Comparison of ENCODE assay signal across 13 cellular contexts in the genomic region with DNA sequence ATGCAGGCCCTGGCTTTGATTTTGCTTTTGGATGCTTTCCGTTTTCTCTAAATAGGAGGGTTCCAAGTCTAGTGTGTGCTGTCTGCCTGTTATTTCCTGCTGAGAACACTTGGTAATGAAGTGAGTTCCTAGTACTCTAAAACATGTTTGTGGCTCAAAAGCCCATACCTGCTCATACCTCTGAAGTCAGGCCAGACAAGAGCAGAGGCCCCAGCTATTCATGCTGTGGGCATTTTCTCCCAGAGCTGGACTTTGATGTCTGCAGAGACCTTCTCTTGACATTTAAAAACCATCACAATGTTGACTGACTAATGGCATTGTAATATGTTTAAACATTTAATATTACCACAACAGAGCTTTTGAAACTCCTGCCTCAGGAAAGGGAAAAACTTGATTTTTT.
DNase-seq lines count a peak whose midpoint lies in the region; ATAC-seq, FAIRE-seq and TF ChIP-seq lines count a peak whose summit lies in the region.
"Had no signal": no experiment of that assay in that cellular context is flagged by ENCODE, and none has a peak within 500 bp of the region (broad histone marks: within the 10 kb centered on the region; RNA-seq: fewer than 3 reads in every experiment).

No MANE protein-coding gene starts in this region.

- H3K4me3 Mint-ChIP-seq in immature natural killer cell = no peak overlapping the region
- H3K4me3 Mint-ChIP-seq: central memory CD8-positive, alpha-beta T cell had no signal

- in situ Hi-C loops in HepG2 (cut with HindIII; ENCODE audit: extremely low pct_ligation_motif_present, low pct_unique_long_range_greater_than_20kb) = no loop called here

- no peak for TF ChIP-seq RAD21 in HepG2 (CRISPR knock-in tag; IDR thresholded peaks at IDR 0.05)

- 0% methylated on average over 1 of the region's 1 CpG for WGBS in HepG2 (ENCODE audit: low lambda C conversion rate)
- 20% methylated on average over 1 of the region's 1 CpG for WGBS in right lobe of liver (ENCODE audit: insufficient coverage, low coverage, low lambda C conversion rate, missing lambda C conversion rate)
- 0 to 15% methylated on average over 1 of the region's 1 CpG for WGBS in gastroesophageal sphincter (ENCODE audit: low coverage in 1 of 2), 2 donors
- WGBS in neuronal stem cell (ENCODE audit: extremely low coverage in 2 of 2, insufficient read length in 2 of 2, insufficient replicate concordance in 1 of 2), 2 donors = no CpG with 5 or more reads among the region's 1 CpG

- no peak overlapping the region for H2AFZ ChIP-seq in HepG2 (ENCODE audit: low read length)
- H2AFZ ChIP-seq in neuronal stem cell (ENCODE audit: low read length) = peak overlapping the region; percentile 65
- H2AFZ ChIP-seq: parathyroid adenoma had no signal

- no peaks in the 10 kb centered on the region for H4K20me1 ChIP-seq in HepG2 (ENCODE audit: insufficient read depth, low read length)

- no peak overlapping the region for H3K27ac Mint-ChIP-seq in immature natural killer cell

- TF ChIP-seq EP300 in HepG2 (IDR thresholded peaks at IDR 0.05; ENCODE audit: low read depth in 2 of 2, low read length in 2 of 2) (no peak), HepG2 (CRISPR knock-in tag; IDR thresholded peaks at IDR 0.05; ENCODE audit: borderline replicate concordance) (no peak), gastroesophageal sphincter (IDR thresholded peaks at IDR 0.05) (no peak)

- H2AK5ac ChIP-seq in neuronal stem cell (ENCODE audit: low read depth, low read length) = no peak overlapping the region

- POLR2A ChIA-PET in HepG2 (lab: Yijun Ruan, JAX) = no interaction called here

- H4K8ac ChIP-seq in neuronal stem cell (ENCODE audit: low read depth, low read length) = no peak overlapping the region

- H3K79me2 ChIP-seq in HepG2 (ENCODE audit: insufficient read depth, low read length) = no peaks in the 10 kb centered on the region
- H3K79me2 ChIP-seq: parathyroid adenoma had no signal

- H3K4ac ChIP-seq in neuronal stem cell (ENCODE audit: low read length) = no peak overlapping the region

- no peak overlapping the region for H3K18ac ChIP-seq in neuronal stem cell (ENCODE audit: low read length)

- H2BK120ac ChIP-seq in neuronal stem cell (ENCODE audit: low read depth, low read length) = no peak overlapping the region

- H3K27me3 Mint-ChIP-seq in immature natural killer cell (ENCODE audit: low read depth in 3 of 3) = peaks cover 3 to 12% (median 4%) of the 10 kb centered on the region in 3 donors

- no peak for TF ChIP-seq CTCF in HepG2 (CRISPR knock-in tag; IDR thresholded peaks at IDR 0.05)
- TF ChIP-seq CTCF in right lobe of liver (IDR thresholded peaks at IDR 0.05) = no peak
- no peak for TF ChIP-seq CTCF in gastroesophageal sphincter (IDR thresholded peaks at IDR 0.05)

- no peak overlapping the region for H4K91ac ChIP-seq in neuronal stem cell (ENCODE audit: low read depth, low read length, poor library complexity)

- H2BK5ac ChIP-seq in neuronal stem cell (ENCODE audit: low read length) = no peak overlapping the region

- H3K4me2 ChIP-seq in HepG2 (ENCODE audit: low read depth, low read length) = peak overlapping the region; percentile 43
- no peak overlapping the region for H3K4me2 ChIP-seq in neuronal stem cell (ENCODE audit: insufficient read depth, low read length, poor library complexity, severe bottlenecking)

- no peaks in the 10 kb centered on the region for H3K9me3 ChIP-seq in HepG2 (ENCODE audit: low read length)
- H3K9me3 ChIP-seq in right lobe of liver = no peaks in the 10 kb centered on the region
- no peaks in the 10 kb centered on the region for H3K9me3 ChIP-seq in gastroesophageal sphincter
- peaks cover 0 to 9% of the 10 kb centered on the region in 2 donors for H3K9me3 ChIP-seq in neuronal stem cell (replicated peaks in 1 of 2; ENCODE audit: control insufficient read depth in 2 of 2, insufficient read depth in 1 of 2, low read depth in 1 of 2, low read length in 2 of 2)

- H3K36me3 ChIP-seq in HepG2 (replicated peaks in 1 of 2; ENCODE audit: control insufficient read depth in 1 of 2, insufficient read depth in 2 of 2, low read length in 2 of 2) (no peaks in the 10 kb centered on the region), right lobe of liver (no peaks in the 10 kb centered on the region), gastroesophageal sphincter (no peaks in the 10 kb centered on the region), neuronal stem cell (replicated peaks in 1 of 2; ENCODE audit: control insufficient read depth in 2 of 2, insufficient read depth in 2 of 2, low read length in 2 of 2) (no peaks in the 10 kb centered on the region)

- no peaks in the 10 kb centered on the region for H3K79me1 ChIP-seq in neuronal stem cell (ENCODE audit: low read depth, low read length)

- no peak overlapping the region for H2BK15ac ChIP-seq in neuronal stem cell (ENCODE audit: low read length)

- no peak overlapping the region for H3K23ac ChIP-seq in neuronal stem cell (ENCODE audit: low read depth, low read length, poor library complexity)

- H3K4me3 ChIP-seq in HepG2 (replicated peaks in 1 of 3; ENCODE audit: insufficient read depth in 1 of 3, low read depth in 2 of 3, low read length in 3 of 3) (no peak overlapping the region), right lobe of liver (no peak overlapping the region), gastroesophageal sphincter (no peak overlapping the region), neuronal stem cell (ENCODE audit: low read length in 2 of 2) (no peak overlapping the region)

- no peak overlapping the region for H3K14ac ChIP-seq in neuronal stem cell (ENCODE audit: low read length)

- no TSS peak for BruUV-seq in HepG2 (replicated peaks; lab: Mats Ljungman, UMichigan)

- CTCF ChIA-PET in HepG2 (lab: Yijun Ruan, JAX; ENCODE audit: low intra/inter-chr PET ratio, low total read pairs) = no interaction called here

- DNase-seq in HepG2 (ENCODE audit: low spot score) = peak; percentile 53
- DNase-seq in right lobe of liver = no peak
- no peak for DNase-seq in neuronal stem cell (ENCODE audit: low spot score)
- DNase-seq in LoVo (ENCODE audit: low spot score) = no peak
- DNase-seq in immature natural killer cell = no peak
- DNase-seq: DMS79; RPMI8226; stimulated activated CD4-positive, alpha-beta T cell treated with anti-CD3 and anti-CD28 coated beads, Interleukin-4, amount 100 ng/mL, for 4 hours had no signal

- no peak overlapping the region for H3K27ac ChIP-seq in HepG2 (ENCODE audit: extremely low read length, insufficient read depth, low read length)
- no peak overlapping the region for H3K27ac ChIP-seq in right lobe of liver
- peak overlapping the region in 3 of 4 donors; percentile 34 to 53 (median 46) for H3K27ac ChIP-seq in gastroesophageal sphincter
- H3K27ac ChIP-seq in neuronal stem cell (replicated peaks; ENCODE audit: low read length) = no peak overlapping the region
- H3K27ac ChIP-seq: parathyroid adenoma had no signal

- peaks cover 0 to 17% of the 10 kb centered on the region in 2 experiments; a peak in 2 of 5 replicates for H3K27me3 ChIP-seq in HepG2 (ENCODE audit: control insufficient read depth in 1 of 2, insufficient read depth in 2 of 2, low read length in 2 of 2)
- no peaks in the 10 kb centered on the region for H3K27me3 ChIP-seq in right lobe of liver
- no peaks in the 10 kb centered on the region for H3K27me3 ChIP-seq in gastroesophageal sphincter
- no peaks in the 10 kb centered on the region for H3K27me3 ChIP-seq in neuronal stem cell (ENCODE audit: control insufficient read depth in 3 of 3, insufficient read depth in 3 of 3, low read depth in 1 of 3, low read length in 3 of 3)

- peaks cover 24% of the 10 kb centered on the region for H3K4me1 ChIP-seq in HepG2 (ENCODE audit: insufficient read depth, low read length)
- H3K4me1 ChIP-seq in right lobe of liver = no peaks in the 10 kb centered on the region
- H3K4me1 ChIP-seq in gastroesophageal sphincter = peaks cover 0 to 25% (median 9%) of the 10 kb centered on the region in 3 donors
- peaks cover 0 to 8% of the 10 kb centered on the region in 2 donors for H3K4me1 ChIP-seq in neuronal stem cell (ENCODE audit: control insufficient read depth in 2 of 2, insufficient read depth in 1 of 2, low read depth in 1 of 2, low read length in 2 of 2)
- H3K4me1 ChIP-seq: parathyroid adenoma had no signal

- H3K4me1 Mint-ChIP-seq in immature natural killer cell = peaks cover 0 to 2% of the 10 kb centered on the region in 2 donors

- TF ChIP-seq POLR2A in HepG2 (IDR thresholded peaks at IDR 0.05; ENCODE audit: insufficient read depth in 1 of 2, low read depth in 2 of 2, low read length in 2 of 2) (no peak), right lobe of liver (IDR thresholded peaks at IDR 0.05) (no peak), gastroesophageal sphincter (IDR thresholded peaks at IDR 0.05) (no peak)

- intact Hi-C loops in HepG2 (cut with micrococcal nuclease; ENCODE audit: unreplicated experiment) (no loop called here), right lobe of liver (cut with DNase I) (no loop called here)

- no peak overlapping the region for H3K9ac ChIP-seq in HepG2 (ENCODE audit: insufficient read depth, low read depth, low read length)
- no peak overlapping the region for H3K9ac ChIP-seq in neuronal stem cell (ENCODE audit: low read depth, low read length, poor library complexity)
- H3K9ac ChIP-seq: parathyroid adenoma had no signal

- H3K36me3 Mint-ChIP-seq in immature natural killer cell = no peaks in the 10 kb centered on the region

- H3K9me3 Mint-ChIP-seq in immature natural killer cell = no peaks in the 10 kb centered on the region
- H3K9me3 Mint-ChIP-seq: central memory CD8-positive, alpha-beta T cell had no signal

- peak; percentile 91 for ATAC-seq in HepG2
- ATAC-seq in right lobe of liver = no peak
- ATAC-seq in gastroesophageal sphincter = no peak
- ATAC-seq in HG02840 (IDR thresholded peaks at IDR 0.05; ENCODE audit: low FRiP score, unreplicated experiment) = no peak
- ATAC-seq in HG02678 (IDR thresholded peaks at IDR 0.05; ENCODE audit: unreplicated experiment) = no peak

- H2BK12ac ChIP-seq in neuronal stem cell (ENCODE audit: low read length) = no peak overlapping the region

- FAIRE-seq in HepG2 (lab: Jason Lieb, UNC) = no peak

TF ChIP-seq in HepG2, 621 proteins besides CTCF, POLR2A, EP300 and RAD21 (continues in another document):
- no peak for TF ChIP-seq ZNF747 (CRISPR knock-in tag; IDR thresholded peaks at IDR 0.05; ENCODE audit: borderline replicate concordance)
- TF ChIP-seq THAP11 (CRISPR knock-in tag; IDR thresholded peaks at IDR 0.05) = no peak
- TF ChIP-seq TP53 (CRISPR knock-in tag; conservative IDR thresholded peaks at IDR 0.05) = no peak
- TF ChIP-seq MED1 (CRISPR knock-in tag; IDR thresholded peaks at IDR 0.05) = no peak
- no peak for TF ChIP-seq ZNF558 (CRISPR knock-in tag; IDR thresholded peaks at IDR 0.05; ENCODE audit: borderline replicate concordance)
- peak; percentile 12; the same call in 1 of the 2 replicates for TF ChIP-seq TCF7 (IDR thresholded peaks at IDR 0.05; ENCODE audit: low read depth)
- TF ChIP-seq HNF4A (CRISPR knock-in tag; IDR thresholded peaks at IDR 0.05) = peak; percentile 42

Comparison
In these comparisons a context has a peak if more than half of its experiments do, and no peak if none do; other contexts are left out.
1. H3K27ac ChIP-seq: peak in gastroesophageal sphincter (3 of 4); none in HepG2 (single experiment), right lobe of liver (0 of 3) and neuronal stem cell (single experiment).